1 cellular context compared by ENCODE assay signal in genomic region chr4:84899616-84900015, GRCh38.
TF ChIP-seq lines count a peak whose summit lies in the region.

No MANE protein-coding gene starts in this region.

TF ChIP-seq in HepG2, 621 proteins besides CTCF, POLR2A, EP300 and RAD21 (continued from another document):
- TF ChIP-seq PRDM15 (CRISPR knock-in tag; IDR thresholded peaks at IDR 0.05): no peak
- TF ChIP-seq ZBTB20 (CRISPR knock-in tag; IDR thresholded peaks at IDR 0.05; ENCODE audit: borderline replicate concordance, low read depth): no peak
- no peak for TF ChIP-seq DR1 (CRISPR knock-in tag; IDR thresholded peaks at IDR 0.05)
- peak; percentile 45; the same call in 1 of the 2 replicates for TF ChIP-seq ZBTB40 (IDR thresholded peaks at IDR 0.05)
- TF ChIP-seq ZBTB40 (CRISPR knock-in tag; IDR thresholded peaks at IDR 0.05): no peak; the same call in 1 of the 2 replicates
- no peak for TF ChIP-seq ZNF274 (CRISPR knock-in tag; IDR thresholded peaks at IDR 0.05)
